In the genomic region with DNA sequence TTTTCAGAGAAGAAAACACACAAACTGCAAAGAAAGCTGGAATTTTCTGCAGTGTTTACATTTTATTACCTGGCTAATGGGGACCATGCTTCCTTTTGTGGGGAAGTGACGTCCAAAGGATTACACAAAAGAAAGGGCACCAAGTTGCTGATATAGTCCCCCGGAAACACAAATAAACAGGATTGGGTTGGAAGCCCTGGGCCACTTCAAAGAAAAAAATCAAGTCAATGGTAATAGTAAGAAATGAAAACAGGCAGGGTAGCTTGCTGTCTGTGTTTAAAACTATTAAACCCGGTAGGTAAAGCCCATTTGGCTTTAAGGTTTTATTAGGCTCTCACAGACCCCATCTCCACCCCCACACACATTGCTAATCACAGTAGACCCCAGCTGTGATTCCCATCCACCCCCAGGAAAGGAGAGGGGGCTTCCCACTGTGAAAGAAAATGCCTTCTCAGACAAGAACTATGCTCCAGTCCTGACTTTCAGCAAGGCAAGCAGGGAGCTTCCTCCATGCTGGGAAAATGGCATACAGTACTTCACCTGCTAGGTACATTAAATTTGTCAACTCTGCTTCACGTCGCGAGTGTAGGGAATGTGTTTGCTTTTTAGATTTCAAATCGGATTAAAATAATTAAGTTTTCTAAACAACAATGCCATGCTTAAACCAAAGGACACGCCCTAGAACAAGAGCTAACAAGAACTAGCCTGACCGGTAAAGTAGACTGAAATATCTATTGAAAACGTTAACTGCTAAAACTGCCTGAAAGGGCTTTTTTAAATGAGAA, we compare ENCODE assay signal across 1 cellular context.
TF ChIP-seq lines count a peak whose summit lies in the region.

No MANE protein-coding gene starts in this region.

TF ChIP-seq in HepG2, 621 proteins besides CTCF, POLR2A, EP300 and RAD21 (continued from another document and continues in another):
- peak; percentile 29; the same call in 1 of the 2 replicates for TF ChIP-seq RARA (CRISPR knock-in tag; IDR thresholded peaks at IDR 0.05)
- peak; percentile 53; the same call in 1 of the 2 replicates for TF ChIP-seq KAT8 (CRISPR knock-in tag; IDR thresholded peaks at IDR 0.05)
- TF ChIP-seq, protein P1, sequence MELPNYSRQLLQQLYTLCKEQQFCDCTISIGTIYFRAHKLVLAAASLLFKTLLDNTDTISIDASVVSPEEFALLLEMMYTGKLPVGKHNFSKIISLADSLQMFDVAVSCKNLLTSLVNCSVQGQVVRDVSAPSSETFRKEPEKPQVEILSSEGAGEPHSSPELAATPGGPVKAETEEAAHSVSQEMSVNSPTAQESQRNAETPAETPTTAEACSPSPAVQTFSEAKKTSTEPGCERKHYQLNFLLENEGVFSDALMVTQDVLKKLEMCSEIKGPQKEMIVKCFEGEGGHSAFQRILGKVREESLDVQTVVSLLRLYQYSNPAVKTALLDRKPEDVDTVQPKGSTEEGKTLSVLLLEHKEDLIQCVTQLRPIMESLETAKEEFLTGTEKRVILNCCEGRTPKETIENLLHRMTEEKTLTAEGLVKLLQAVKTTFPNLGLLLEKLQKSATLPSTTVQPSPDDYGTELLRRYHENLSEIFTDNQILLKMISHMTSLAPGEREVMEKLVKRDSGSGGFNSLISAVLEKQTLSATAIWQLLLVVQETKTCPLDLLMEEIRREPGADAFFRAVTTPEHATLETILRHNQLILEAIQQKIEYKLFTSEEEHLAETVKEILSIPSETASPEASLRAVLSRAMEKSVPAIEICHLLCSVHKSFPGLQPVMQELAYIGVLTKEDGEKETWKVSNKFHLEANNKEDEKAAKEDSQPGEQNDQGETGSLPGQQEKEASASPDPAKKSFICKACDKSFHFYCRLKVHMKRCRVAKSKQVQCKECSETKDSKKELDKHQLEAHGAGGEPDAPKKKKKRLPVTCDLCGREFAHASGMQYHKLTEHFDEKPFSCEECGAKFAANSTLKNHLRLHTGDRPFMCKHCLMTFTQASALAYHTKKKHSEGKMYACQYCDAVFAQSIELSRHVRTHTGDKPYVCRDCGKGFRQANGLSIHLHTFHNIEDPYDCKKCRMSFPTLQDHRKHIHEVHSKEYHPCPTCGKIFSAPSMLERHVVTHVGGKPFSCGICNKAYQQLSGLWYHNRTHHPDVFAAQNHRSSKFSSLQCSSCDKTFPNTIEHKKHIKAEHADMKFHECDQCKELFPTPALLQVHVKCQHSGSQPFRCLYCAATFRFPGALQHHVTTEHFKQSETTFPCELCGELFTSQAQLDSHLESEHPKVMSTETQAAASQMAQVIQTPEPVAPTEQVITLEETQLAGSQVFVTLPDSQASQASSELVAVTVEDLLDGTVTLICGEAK (IDR thresholded peaks at IDR 0.05) = no peak
- TF ChIP-seq, protein P1 (CRISPR knock-in tag; IDR thresholded peaks at IDR 0.05) = no peak
- no peak for TF ChIP-seq RBM22 (optimal IDR thresholded peaks at IDR 0.05; ENCODE audit: low read length)
- TF ChIP-seq, protein P2, sequence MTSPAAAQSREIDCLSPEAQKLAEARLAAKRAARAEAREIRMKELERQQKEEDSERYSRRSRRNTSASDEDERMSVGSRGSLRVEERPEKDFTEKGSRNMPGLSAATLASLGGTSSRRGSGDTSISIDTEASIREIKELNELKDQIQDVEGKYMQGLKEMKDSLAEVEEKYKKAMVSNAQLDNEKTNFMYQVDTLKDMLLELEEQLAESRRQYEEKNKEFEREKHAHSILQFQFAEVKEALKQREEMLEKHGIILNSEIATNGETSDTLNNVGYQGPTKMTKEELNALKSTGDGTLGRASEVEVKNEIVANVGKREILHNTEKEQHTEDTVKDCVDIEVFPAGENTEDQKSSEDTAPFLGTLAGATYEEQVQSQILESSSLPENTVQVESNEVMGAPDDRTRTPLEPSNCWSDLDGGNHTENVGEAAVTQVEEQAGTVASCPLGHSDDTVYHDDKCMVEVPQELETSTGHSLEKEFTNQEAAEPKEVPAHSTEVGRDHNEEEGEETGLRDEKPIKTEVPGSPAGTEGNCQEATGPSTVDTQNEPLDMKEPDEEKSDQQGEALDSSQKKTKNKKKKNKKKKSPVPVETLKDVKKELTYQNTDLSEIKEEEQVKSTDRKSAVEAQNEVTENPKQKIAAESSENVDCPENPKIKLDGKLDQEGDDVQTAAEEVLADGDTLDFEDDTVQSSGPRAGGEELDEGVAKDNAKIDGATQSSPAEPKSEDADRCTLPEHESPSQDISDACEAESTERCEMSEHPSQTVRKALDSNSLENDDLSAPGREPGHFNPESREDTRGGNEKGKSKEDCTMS (CRISPR knock-in tag; conservative IDR thresholded peaks at IDR 0.05) = no peak
- TF ChIP-seq, protein P3, sequence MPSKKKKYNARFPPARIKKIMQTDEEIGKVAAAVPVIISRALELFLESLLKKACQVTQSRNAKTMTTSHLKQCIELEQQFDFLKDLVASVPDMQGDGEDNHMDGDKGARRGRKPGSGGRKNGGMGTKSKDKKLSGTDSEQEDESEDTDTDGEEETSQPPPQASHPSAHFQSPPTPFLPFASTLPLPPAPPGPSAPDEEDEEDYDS (CRISPR knock-in tag; IDR thresholded peaks at IDR 0.05) = peak; percentile 37; the same call in 1 of the 2 replicates
- no peak for TF ChIP-seq POLR2AphosphoS2 (IDR thresholded peaks at IDR 0.05; ENCODE audit: low read depth, low read length)
- no peak for TF ChIP-seq CCDC6 (CRISPR knock-in tag; IDR thresholded peaks at IDR 0.05)
- TF ChIP-seq ZNF746 (CRISPR knock-in tag; IDR thresholded peaks at IDR 0.05) = no peak
- no peak for TF ChIP-seq ZBTB3 (CRISPR knock-in tag; IDR thresholded peaks at IDR 0.05; ENCODE audit: borderline replicate concordance, low read depth)
- TF ChIP-seq, protein P4, sequence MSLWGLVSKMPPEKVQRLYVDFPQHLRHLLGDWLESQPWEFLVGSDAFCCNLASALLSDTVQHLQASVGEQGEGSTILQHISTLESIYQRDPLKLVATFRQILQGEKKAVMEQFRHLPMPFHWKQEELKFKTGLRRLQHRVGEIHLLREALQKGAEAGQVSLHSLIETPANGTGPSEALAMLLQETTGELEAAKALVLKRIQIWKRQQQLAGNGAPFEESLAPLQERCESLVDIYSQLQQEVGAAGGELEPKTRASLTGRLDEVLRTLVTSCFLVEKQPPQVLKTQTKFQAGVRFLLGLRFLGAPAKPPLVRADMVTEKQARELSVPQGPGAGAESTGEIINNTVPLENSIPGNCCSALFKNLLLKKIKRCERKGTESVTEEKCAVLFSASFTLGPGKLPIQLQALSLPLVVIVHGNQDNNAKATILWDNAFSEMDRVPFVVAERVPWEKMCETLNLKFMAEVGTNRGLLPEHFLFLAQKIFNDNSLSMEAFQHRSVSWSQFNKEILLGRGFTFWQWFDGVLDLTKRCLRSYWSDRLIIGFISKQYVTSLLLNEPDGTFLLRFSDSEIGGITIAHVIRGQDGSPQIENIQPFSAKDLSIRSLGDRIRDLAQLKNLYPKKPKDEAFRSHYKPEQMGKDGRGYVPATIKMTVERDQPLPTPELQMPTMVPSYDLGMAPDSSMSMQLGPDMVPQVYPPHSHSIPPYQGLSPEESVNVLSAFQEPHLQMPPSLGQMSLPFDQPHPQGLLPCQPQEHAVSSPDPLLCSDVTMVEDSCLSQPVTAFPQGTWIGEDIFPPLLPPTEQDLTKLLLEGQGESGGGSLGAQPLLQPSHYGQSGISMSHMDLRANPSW (CRISPR knock-in tag; IDR thresholded peaks at IDR 0.05; ENCODE audit: borderline replicate concordance) = no peak
- no peak for TF ChIP-seq TOPORS (CRISPR knock-in tag; IDR thresholded peaks at IDR 0.05)
- no peak for TF ChIP-seq ZNF337 (CRISPR knock-in tag; IDR thresholded peaks at IDR 0.05; ENCODE audit: borderline replicate concordance, low read depth)
- TF ChIP-seq, protein P5, sequence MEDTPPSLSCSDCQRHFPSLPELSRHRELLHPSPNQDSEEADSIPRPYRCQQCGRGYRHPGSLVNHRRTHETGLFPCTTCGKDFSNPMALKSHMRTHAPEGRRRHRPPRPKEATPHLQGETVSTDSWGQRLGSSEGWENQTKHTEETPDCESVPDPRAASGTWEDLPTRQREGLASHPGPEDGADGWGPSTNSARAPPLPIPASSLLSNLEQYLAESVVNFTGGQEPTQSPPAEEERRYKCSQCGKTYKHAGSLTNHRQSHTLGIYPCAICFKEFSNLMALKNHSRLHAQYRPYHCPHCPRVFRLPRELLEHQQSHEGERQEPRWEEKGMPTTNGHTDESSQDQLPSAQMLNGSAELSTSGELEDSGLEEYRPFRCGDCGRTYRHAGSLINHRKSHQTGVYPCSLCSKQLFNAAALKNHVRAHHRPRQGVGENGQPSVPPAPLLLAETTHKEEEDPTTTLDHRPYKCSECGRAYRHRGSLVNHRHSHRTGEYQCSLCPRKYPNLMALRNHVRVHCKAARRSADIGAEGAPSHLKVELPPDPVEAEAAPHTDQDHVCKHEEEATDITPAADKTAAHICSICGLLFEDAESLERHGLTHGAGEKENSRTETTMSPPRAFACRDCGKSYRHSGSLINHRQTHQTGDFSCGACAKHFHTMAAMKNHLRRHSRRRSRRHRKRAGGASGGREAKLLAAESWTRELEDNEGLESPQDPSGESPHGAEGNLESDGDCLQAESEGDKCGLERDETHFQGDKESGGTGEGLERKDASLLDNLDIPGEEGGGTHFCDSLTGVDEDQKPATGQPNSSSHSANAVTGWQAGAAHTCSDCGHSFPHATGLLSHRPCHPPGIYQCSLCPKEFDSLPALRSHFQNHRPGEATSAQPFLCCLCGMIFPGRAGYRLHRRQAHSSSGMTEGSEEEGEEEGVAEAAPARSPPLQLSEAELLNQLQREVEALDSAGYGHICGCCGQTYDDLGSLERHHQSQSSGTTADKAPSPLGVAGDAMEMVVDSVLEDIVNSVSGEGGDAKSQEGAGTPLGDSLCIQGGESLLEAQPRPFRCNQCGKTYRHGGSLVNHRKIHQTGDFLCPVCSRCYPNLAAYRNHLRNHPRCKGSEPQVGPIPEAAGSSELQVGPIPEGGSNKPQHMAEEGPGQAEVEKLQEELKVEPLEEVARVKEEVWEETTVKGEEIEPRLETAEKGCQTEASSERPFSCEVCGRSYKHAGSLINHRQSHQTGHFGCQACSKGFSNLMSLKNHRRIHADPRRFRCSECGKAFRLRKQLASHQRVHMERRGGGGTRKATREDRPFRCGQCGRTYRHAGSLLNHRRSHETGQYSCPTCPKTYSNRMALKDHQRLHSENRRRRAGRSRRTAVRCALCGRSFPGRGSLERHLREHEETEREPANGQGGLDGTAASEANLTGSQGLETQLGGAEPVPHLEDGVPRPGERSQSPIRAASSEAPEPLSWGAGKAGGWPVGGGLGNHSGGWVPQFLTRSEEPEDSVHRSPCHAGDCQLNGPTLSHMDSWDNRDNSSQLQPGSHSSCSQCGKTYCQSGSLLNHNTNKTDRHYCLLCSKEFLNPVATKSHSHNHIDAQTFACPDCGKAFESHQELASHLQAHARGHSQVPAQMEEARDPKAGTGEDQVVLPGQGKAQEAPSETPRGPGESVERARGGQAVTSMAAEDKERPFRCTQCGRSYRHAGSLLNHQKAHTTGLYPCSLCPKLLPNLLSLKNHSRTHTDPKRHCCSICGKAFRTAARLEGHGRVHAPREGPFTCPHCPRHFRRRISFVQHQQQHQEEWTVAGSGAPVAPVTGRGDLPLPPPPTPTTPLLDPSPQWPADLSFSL (CRISPR knock-in tag; IDR thresholded peaks at IDR 0.05) = no peak
- TF ChIP-seq KMT2B (CRISPR knock-in tag; IDR thresholded peaks at IDR 0.05) = no peak
- peak; percentile 63; the same call in 1 of the 2 replicates for TF ChIP-seq ATF1 (CRISPR knock-in tag; IDR thresholded peaks at IDR 0.05)
- TF ChIP-seq, protein P6, sequence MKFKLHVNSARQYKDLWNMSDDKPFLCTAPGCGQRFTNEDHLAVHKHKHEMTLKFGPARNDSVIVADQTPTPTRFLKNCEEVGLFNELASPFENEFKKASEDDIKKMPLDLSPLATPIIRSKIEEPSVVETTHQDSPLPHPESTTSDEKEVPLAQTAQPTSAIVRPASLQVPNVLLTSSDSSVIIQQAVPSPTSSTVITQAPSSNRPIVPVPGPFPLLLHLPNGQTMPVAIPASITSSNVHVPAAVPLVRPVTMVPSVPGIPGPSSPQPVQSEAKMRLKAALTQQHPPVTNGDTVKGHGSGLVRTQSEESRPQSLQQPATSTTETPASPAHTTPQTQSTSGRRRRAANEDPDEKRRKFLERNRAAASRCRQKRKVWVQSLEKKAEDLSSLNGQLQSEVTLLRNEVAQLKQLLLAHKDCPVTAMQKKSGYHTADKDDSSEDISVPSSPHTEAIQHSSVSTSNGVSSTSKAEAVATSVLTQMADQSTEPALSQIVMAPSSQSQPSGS (CRISPR knock-in tag; IDR thresholded peaks at IDR 0.05) = 0 out of 2 replicates have a peak, but pooled peaks have one; percentile 8
- no peak for TF ChIP-seq ZNF101 (CRISPR knock-in tag; IDR thresholded peaks at IDR 0.05; ENCODE audit: borderline replicate concordance, low read depth)
- TF ChIP-seq, protein P7, sequence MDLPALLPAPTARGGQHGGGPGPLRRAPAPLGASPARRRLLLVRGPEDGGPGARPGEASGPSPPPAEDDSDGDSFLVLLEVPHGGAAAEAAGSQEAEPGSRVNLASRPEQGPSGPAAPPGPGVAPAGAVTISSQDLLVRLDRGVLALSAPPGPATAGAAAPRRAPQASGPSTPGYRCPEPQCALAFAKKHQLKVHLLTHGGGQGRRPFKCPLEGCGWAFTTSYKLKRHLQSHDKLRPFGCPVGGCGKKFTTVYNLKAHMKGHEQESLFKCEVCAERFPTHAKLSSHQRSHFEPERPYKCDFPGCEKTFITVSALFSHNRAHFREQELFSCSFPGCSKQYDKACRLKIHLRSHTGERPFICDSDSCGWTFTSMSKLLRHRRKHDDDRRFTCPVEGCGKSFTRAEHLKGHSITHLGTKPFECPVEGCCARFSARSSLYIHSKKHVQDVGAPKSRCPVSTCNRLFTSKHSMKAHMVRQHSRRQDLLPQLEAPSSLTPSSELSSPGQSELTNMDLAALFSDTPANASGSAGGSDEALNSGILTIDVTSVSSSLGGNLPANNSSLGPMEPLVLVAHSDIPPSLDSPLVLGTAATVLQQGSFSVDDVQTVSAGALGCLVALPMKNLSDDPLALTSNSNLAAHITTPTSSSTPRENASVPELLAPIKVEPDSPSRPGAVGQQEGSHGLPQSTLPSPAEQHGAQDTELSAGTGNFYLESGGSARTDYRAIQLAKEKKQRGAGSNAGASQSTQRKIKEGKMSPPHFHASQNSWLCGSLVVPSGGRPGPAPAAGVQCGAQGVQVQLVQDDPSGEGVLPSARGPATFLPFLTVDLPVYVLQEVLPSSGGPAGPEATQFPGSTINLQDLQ (CRISPR knock-in tag; IDR thresholded peaks at IDR 0.05) = no peak
- TF ChIP-seq CREM (IDR thresholded peaks at IDR 0.05) = peak; percentile 76
- TF ChIP-seq CREM (CRISPR knock-in tag; IDR thresholded peaks at IDR 0.05) = no peak
